29 cellular contexts compared by ENCODE assay signal in genomic region chr5:72235725-72236124, GRCh38.
A peak's percentile ranks its signal among the peaks of the same experiment; 100 is the strongest.
DNase-seq lines count a peak whose midpoint lies in the region; ATAC-seq, FAIRE-seq and TF ChIP-seq lines count a peak whose summit lies in the region.
"Had no signal": no experiment of that assay in that cellular context is flagged by ENCODE, and none has a peak within 500 bp of the region (broad histone marks: within the 10 kb centered on the region; RNA-seq: fewer than 3 reads in every experiment).

No MANE protein-coding gene starts in this region.

- H3K9ac ChIP-seq in endothelial cell of umbilical vein (replicated peaks; ENCODE audit: extremely low read depth, insufficient read depth, low read length): peak overlapping the region; percentile 13
- H3K9ac ChIP-seq: KMS-11, neural progenitor cell had no signal

- TF ChIP-seq EP300 in gastroesophageal sphincter (IDR thresholded peaks at IDR 0.05): no peak

- WGBS in gastroesophageal sphincter (ENCODE audit: low coverage in 1 of 2), 2 donors: 75 to 100% methylated on average over 1 of the region's 1 CpG

- CTCF ChIA-PET in endothelial cell of umbilical vein (lab: Charles Lee): interaction anchor here (1.1 to 1.7 kb wide), 4 partner anchors 9 to 79 kb away, joined by 3 to 9 read pairs (median 5); no protein-coding TSS in a partner anchor

- no peaks in the 10 kb centered on the region for H3K9me1 ChIP-seq in endothelial cell of umbilical vein (replicated peaks; ENCODE audit: control insufficient read depth, extremely low read depth, insufficient read depth, low read length)

- H3K9me3 ChIP-seq in endothelial cell of umbilical vein (replicated peaks; ENCODE audit: control insufficient read depth, insufficient read depth, low read length) (no peaks in the 10 kb centered on the region), osteoblast (ENCODE audit: low read depth, low read length) (no peaks in the 10 kb centered on the region), gastroesophageal sphincter (no peaks in the 10 kb centered on the region)
- H3K9me3 ChIP-seq: BLaER1 treated with 17β-estradiol and CSF1 and Interleukin-3, amounts not matched to agents 10 nM and 100 nM; esophagus muscularis mucosa; lower lobe of right lung had no signal

- peaks cover 0 to 4% of the 10 kb centered on the region in 2 experiments for H3K36me3 ChIP-seq in endothelial cell of umbilical vein (ENCODE audit: control insufficient read depth in 2 of 2, extremely low read depth in 1 of 2, insufficient read depth in 2 of 2, low read length in 2 of 2)
- H3K36me3 ChIP-seq in osteoblast (ENCODE audit: insufficient read depth, low read length): peaks cover 7% of the 10 kb centered on the region
- peaks cover 0 to 30% of the 10 kb centered on the region in 2 donors for H3K36me3 ChIP-seq in gastroesophageal sphincter
- H3K36me3 ChIP-seq: neural progenitor cell had no signal

- no TSS peak for BruUV-seq in endothelial cell of umbilical vein (replicated peaks; lab: Mats Ljungman, UMichigan)

- DNase-seq in EL (peak; percentile 16), OCI-M1 (lab: John Stamatoyannopoulos, UW) (peak; percentile 31), endothelial cell of umbilical vein (ENCODE audit: low read depth, low spot score) (peak; percentile 74), osteoblast (ENCODE audit: insufficient read length, low spot score, missing footprints) (no peak), cerebellar cortex (ENCODE audit: low spot score) (no peak), GM19238 (ENCODE audit: insufficient read length, low spot score) (no peak)
- DNase-seq: activated CD4-positive, CD25-positive, alpha-beta regulatory T cell treated with anti-CD3 and anti-CD28 coated beads, Interleukin-2, amount 50 U/mL, for 72 hours; activated CD8-positive, alpha-beta T cell treated with anti-CD3 and anti-CD28 coated beads, Interleukin-2, amount 10 ng/mL, durations not matched to agents 7 days and 5 days; activated effector memory CD4-positive, alpha-beta T cell treated with Interleukin-2 at 50 U/mL for 16 hours; activated naive CD8-positive, alpha-beta T cell treated with anti-CD3 and anti-CD28 coated beads, Interleukin-2, amount 10 ng/mL, durations not matched to agents 7 days and 5 days; activated T-cell treated with anti-CD3 and anti-CD28 coated beads for 4 hours; COR-L47; DMS79 treated with DMSO at 0.1 percent for 48 hours; effector memory CD4-positive, alpha-beta T cell; kidney; lower lobe of right lung; MV-4-11; NCI-H146; NCI-H2171; NCI-H510A treated with DMSO at 0.1 percent for 48 hours; substantia nigra; T-helper 1 cell had no signal

- TF ChIP-seq POLR2A in endothelial cell of umbilical vein (IDR thresholded peaks at IDR 0.05; ENCODE audit: low read depth, low read length): no peak
- TF ChIP-seq POLR2A in gastroesophageal sphincter (IDR thresholded peaks at IDR 0.05): no peak

- H3K4me3 ChIP-seq in endothelial cell of umbilical vein (replicated peaks in 1 of 3; ENCODE audit: insufficient read depth in 1 of 3, low read depth in 1 of 3, low read length in 3 of 3) (no peak overlapping the region), osteoblast (ENCODE audit: insufficient read depth, low read length) (no peak overlapping the region), gastroesophageal sphincter (no peak overlapping the region)
- H3K4me3 ChIP-seq: BLaER1 treated with 17β-estradiol and CSF1 and Interleukin-3, amounts not matched to agents 10 nM and 100 nM; esophagus muscularis mucosa; lower lobe of right lung; neural progenitor cell had no signal

- H2AFZ ChIP-seq in endothelial cell of umbilical vein (ENCODE audit: low read depth, low read length) (no peak overlapping the region), osteoblast (ENCODE audit: low read length) (no peak overlapping the region)
- H2AFZ ChIP-seq: neural progenitor cell had no signal

- H4K20me1 ChIP-seq in endothelial cell of umbilical vein (replicated peaks; ENCODE audit: control insufficient read depth, extremely low read depth, insufficient read depth, low read length) (no peaks in the 10 kb centered on the region), osteoblast (ENCODE audit: insufficient read depth, low read length) (no peaks in the 10 kb centered on the region)

- no peak for TF ChIP-seq CTCF in endothelial cell of umbilical vein (IDR thresholded peaks at IDR 0.05; ENCODE audit: extremely low read depth in 1 of 2, insufficient read depth in 1 of 2, low read depth in 1 of 2, low read length in 2 of 2)
- no peak for TF ChIP-seq CTCF in osteoblast (IDR thresholded peaks at IDR 0.05; ENCODE audit: extremely low read depth, low read depth, low read length)
- TF ChIP-seq CTCF in gastroesophageal sphincter (IDR thresholded peaks at IDR 0.05): no peak

- H3K79me2 ChIP-seq in endothelial cell of umbilical vein (ENCODE audit: control insufficient read depth, insufficient read depth, low read length) (peaks cover 6% of the 10 kb centered on the region), osteoblast (ENCODE audit: insufficient read depth, low read length) (peaks cover 4% of the 10 kb centered on the region)

- ATAC-seq in gastroesophageal sphincter (no peak), GM19467 (IDR thresholded peaks at IDR 0.05; ENCODE audit: unreplicated experiment) (no peak)
- ATAC-seq: activated CD8-positive, alpha-beta T cell treated with anti-CD3 and anti-CD28 coated beads, Interleukin-2, amount 10 ng/mL, durations not matched to agents 7 days and 5 days; lower lobe of right lung had no signal

- H3K27me3 ChIP-seq in endothelial cell of umbilical vein (ENCODE audit: control insufficient read depth in 2 of 2, insufficient read depth in 2 of 2, low read length in 2 of 2): no peaks in the 10 kb centered on the region
- H3K27me3 ChIP-seq in osteoblast (ENCODE audit: insufficient read depth, low read length): no peaks in the 10 kb centered on the region
- H3K27me3 ChIP-seq in gastroesophageal sphincter: no peaks in the 10 kb centered on the region
- H3K27me3 ChIP-seq: BLaER1 treated with 17β-estradiol and CSF1 and Interleukin-3, amounts not matched to agents 10 nM and 100 nM; esophagus muscularis mucosa; neural progenitor cell had no signal

- peak; percentile 52 for FAIRE-seq in endothelial cell of umbilical vein (lab: Jason Lieb, UNC)
- FAIRE-seq: kidney, TTC549 had no signal

- H3K4me2 ChIP-seq in endothelial cell of umbilical vein (ENCODE audit: insufficient read depth, low read length) (peak overlapping the region; percentile 55), osteoblast (ENCODE audit: insufficient read depth, low read length) (no peak overlapping the region)
- H3K4me2 ChIP-seq: KMS-11, neural progenitor cell had no signal

- dilution Hi-C loops in endothelial cell of umbilical vein (cut with MboI; ENCODE audit: extremely low pct_ligation_motif_present, low sequenced_read_pairs): no loop called here

- H3K4me1 ChIP-seq in endothelial cell of umbilical vein (ENCODE audit: control insufficient read depth, extremely low read depth, insufficient read depth, low read length) (peaks cover 42% of the 10 kb centered on the region), osteoblast (ENCODE audit: insufficient read depth, low read length) (peaks cover 37% of the 10 kb centered on the region), gastroesophageal sphincter (peaks cover 0 to 29% (median 5%) of the 10 kb centered on the region in 3 donors)

- intact Hi-C loops in endothelial cell of umbilical vein (cut with micrococcal nuclease): loop anchor here (1.0 to 2.0 kb wide), 2 partner anchors 10 to 73 kb away; no protein-coding TSS in a partner anchor

- H3K27ac ChIP-seq in endothelial cell of umbilical vein (ENCODE audit: insufficient read depth, low read depth, low read length) (peak overlapping the region; percentile 78), osteoblast (ENCODE audit: low read depth, low read length) (peak overlapping the region; percentile 86), gastroesophageal sphincter (no peak overlapping the region)
- H3K27ac ChIP-seq: esophagus muscularis mucosa, KMS-11, lower lobe of right lung, neural progenitor cell had no signal

- POLR2A ChIA-PET in endothelial cell of umbilical vein (lab: Charles Lee): no interaction called here

TF ChIP-seq in endothelial cell of umbilical vein, 7 proteins besides CTCF, POLR2A, EP300 and RAD21:
- TF ChIP-seq MYC (IDR thresholded peaks at IDR 0.05; ENCODE audit: low read depth, low read length): no peak
- TF ChIP-seq FOS (IDR thresholded peaks at IDR 0.05; ENCODE audit: borderline replicate concordance, insufficient read depth, low read length): peak; percentile 39

Comparison
In these comparisons a context has a peak if more than half of its experiments do, and no peak if none do; other contexts are left out.
1. DNase-seq: peak in EL (single experiment), OCI-M1 (single experiment) and endothelial cell of umbilical vein (single experiment); none in osteoblast (single experiment), cerebellar cortex (single experiment) and GM19238 (single experiment).
2. H3K27ac ChIP-seq: peak in endothelial cell of umbilical vein (single experiment) and osteoblast (single experiment); none in gastroesophageal sphincter (0 of 4).